8 cellular contexts compared by ENCODE assay signal in genomic region chr1:115275216-115275615, GRCh38.
DNase-seq lines count a peak whose midpoint lies in the region; ATAC-seq, FAIRE-seq and TF ChIP-seq lines count a peak whose summit lies in the region.

No MANE protein-coding gene starts in this region.

- no peaks in the 10 kb centered on the region for H3K4me1 ChIP-seq in endothelial cell of umbilical vein (ENCODE audit: control insufficient read depth, extremely low read depth, insufficient read depth, low read length)

- DNase-seq in A172 (ENCODE audit: low spot score) (peak; percentile 33), GM06990 (ENCODE audit: extremely low read depth, insufficient read length) (no peak), NCI-H748 (lab: John Stamatoyannopoulos, UW; ENCODE audit: unreplicated experiment) (peak; percentile 56), endothelial cell of umbilical vein (ENCODE audit: low read depth, low spot score) (peak; percentile 14), NOMO-1 treated with dmso at 0.1 percent for 144 hours (lab: John Stamatoyannopoulos, UW; ENCODE audit: unreplicated experiment) (no peak)

- no TSS peak for BruUV-seq in endothelial cell of umbilical vein (replicated peaks; lab: Mats Ljungman, UMichigan)

- H3K27ac ChIP-seq in endothelial cell of umbilical vein (ENCODE audit: insufficient read depth, low read depth, low read length) = no peak overlapping the region

- TF ChIP-seq CTCF in GM06990 (IDR thresholded peaks at IDR 0.05; ENCODE audit: insufficient read depth, low read length, poor library complexity, severe bottlenecking) (peak; percentile 67), endothelial cell of umbilical vein (IDR thresholded peaks at IDR 0.05; ENCODE audit: extremely low read depth in 1 of 2, insufficient read depth in 1 of 2, low read depth in 1 of 2, low read length in 2 of 2) (peak; percentile 24 to 40)

- H3K4me3 ChIP-seq in GM06990 (replicated peaks; ENCODE audit: low read depth, low read length) (no peak overlapping the region), endothelial cell of umbilical vein (replicated peaks in 1 of 3; ENCODE audit: insufficient read depth in 1 of 3, low read depth in 1 of 3, low read length in 3 of 3) (no peak overlapping the region)

- intact Hi-C loops in endothelial cell of umbilical vein (cut with micrococcal nuclease) = loop anchor here (1.0 to 5.0 kb wide), 3 partner anchors 136 to 322 kb away; no protein-coding TSS in a partner anchor

- H3K9me1 ChIP-seq in endothelial cell of umbilical vein (replicated peaks; ENCODE audit: control insufficient read depth, extremely low read depth, insufficient read depth, low read length) = no peaks in the 10 kb centered on the region

- POLR2A ChIA-PET in endothelial cell of umbilical vein (lab: Charles Lee) = no interaction called here

- no peak overlapping the region for H3K4me2 ChIP-seq in endothelial cell of umbilical vein (ENCODE audit: insufficient read depth, low read length)

- dilution Hi-C loops in endothelial cell of umbilical vein (cut with MboI; ENCODE audit: extremely low pct_ligation_motif_present, low sequenced_read_pairs) = no loop called here

- no peak overlapping the region for H2AFZ ChIP-seq in endothelial cell of umbilical vein (ENCODE audit: low read depth, low read length)

- no peak for ATAC-seq in HG03097 (IDR thresholded peaks at IDR 0.05; ENCODE audit: low FRiP score, unreplicated experiment)
- ATAC-seq in GM19463 (IDR thresholded peaks at IDR 0.05; ENCODE audit: unreplicated experiment) = no peak
- ATAC-seq in GM18861 (IDR thresholded peaks at IDR 0.05; ENCODE audit: unreplicated experiment) = no peak

- CTCF ChIA-PET in endothelial cell of umbilical vein (lab: Charles Lee) = interaction anchor here (0.6 to 2.3 kb wide), 17 partner anchors 10 to 431 kb away, joined by 3 to 10 read pairs (median 3); no protein-coding TSS in a partner anchor

- no peaks in the 10 kb centered on the region for H4K20me1 ChIP-seq in endothelial cell of umbilical vein (replicated peaks; ENCODE audit: control insufficient read depth, extremely low read depth, insufficient read depth, low read length)

- no peaks in the 10 kb centered on the region for H3K27me3 ChIP-seq in GM06990 (replicated peaks; ENCODE audit: control insufficient read depth, insufficient read depth, low read length)
- no peaks in the 10 kb centered on the region for H3K27me3 ChIP-seq in endothelial cell of umbilical vein (ENCODE audit: control insufficient read depth in 2 of 2, insufficient read depth in 2 of 2, low read length in 2 of 2)

- H3K79me2 ChIP-seq in endothelial cell of umbilical vein (ENCODE audit: control insufficient read depth, insufficient read depth, low read length) = no peaks in the 10 kb centered on the region

- H3K9ac ChIP-seq in endothelial cell of umbilical vein (replicated peaks; ENCODE audit: extremely low read depth, insufficient read depth, low read length) = no peak overlapping the region

- FAIRE-seq in endothelial cell of umbilical vein (lab: Jason Lieb, UNC) = no peak

- no peaks in the 10 kb centered on the region for H3K9me3 ChIP-seq in endothelial cell of umbilical vein (replicated peaks; ENCODE audit: control insufficient read depth, insufficient read depth, low read length)

- TF ChIP-seq POLR2A in endothelial cell of umbilical vein (IDR thresholded peaks at IDR 0.05; ENCODE audit: low read depth, low read length) = no peak

- no peaks in the 10 kb centered on the region for H3K36me3 ChIP-seq in GM06990 (ENCODE audit: control insufficient read depth, insufficient read depth, low read length)
- no peaks in the 10 kb centered on the region for H3K36me3 ChIP-seq in endothelial cell of umbilical vein (ENCODE audit: control insufficient read depth in 2 of 2, extremely low read depth in 1 of 2, insufficient read depth in 2 of 2, low read length in 2 of 2)

TF ChIP-seq in endothelial cell of umbilical vein, 7 proteins besides CTCF, POLR2A, EP300 and RAD21:
- TF ChIP-seq JUN (IDR thresholded peaks at IDR 0.05; ENCODE audit: borderline replicate concordance, insufficient read depth, insufficient read length, low read depth) = no peak
- TF ChIP-seq POLR2AphosphoS5 (IDR thresholded peaks at IDR 0.05; ENCODE audit: insufficient read depth, low read depth, low read length) = no peak
- TF ChIP-seq GATA2 (IDR thresholded peaks at IDR 0.05; ENCODE audit: insufficient read depth, insufficient read length, low read depth, low read length) = no peak

Comparison
In these comparisons a context has a peak if more than half of its experiments do, and no peak if none do; other contexts are left out.
1. DNase-seq: peak in A172 (single experiment), NCI-H748 (single experiment) and endothelial cell of umbilical vein (single experiment); none in GM06990 (single experiment) and NOMO-1 treated with dmso at 0.1 percent for 144 hours (single experiment).